ENCODE assay signal across 1 cellular context in the genomic region with DNA sequence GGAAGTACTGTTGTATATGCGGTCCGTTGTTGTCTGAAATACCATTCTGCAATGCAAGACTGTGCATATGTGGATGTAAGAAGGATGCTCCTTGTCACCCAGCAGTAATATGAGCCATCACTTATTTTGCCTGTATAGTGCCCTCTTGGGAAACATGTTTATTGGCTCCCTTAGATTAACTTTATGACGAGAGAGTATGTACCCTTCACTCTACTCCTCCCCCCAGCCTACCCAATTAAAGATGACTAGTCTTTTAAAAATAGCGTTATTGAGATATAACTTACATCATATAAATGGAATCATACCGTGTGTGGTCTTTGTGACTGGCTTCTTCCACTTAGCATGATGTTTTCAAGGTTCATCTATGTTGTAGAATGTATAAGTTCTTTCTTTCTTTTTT.
TF ChIP-seq lines count a peak whose summit lies in the region.

No MANE protein-coding gene starts in this region.

TF ChIP-seq in HEK293, 187 proteins besides CTCF, POLR2A, EP300 and RAD21 (continued from another document and continues in another):
- TF ChIP-seq, protein P1, sequence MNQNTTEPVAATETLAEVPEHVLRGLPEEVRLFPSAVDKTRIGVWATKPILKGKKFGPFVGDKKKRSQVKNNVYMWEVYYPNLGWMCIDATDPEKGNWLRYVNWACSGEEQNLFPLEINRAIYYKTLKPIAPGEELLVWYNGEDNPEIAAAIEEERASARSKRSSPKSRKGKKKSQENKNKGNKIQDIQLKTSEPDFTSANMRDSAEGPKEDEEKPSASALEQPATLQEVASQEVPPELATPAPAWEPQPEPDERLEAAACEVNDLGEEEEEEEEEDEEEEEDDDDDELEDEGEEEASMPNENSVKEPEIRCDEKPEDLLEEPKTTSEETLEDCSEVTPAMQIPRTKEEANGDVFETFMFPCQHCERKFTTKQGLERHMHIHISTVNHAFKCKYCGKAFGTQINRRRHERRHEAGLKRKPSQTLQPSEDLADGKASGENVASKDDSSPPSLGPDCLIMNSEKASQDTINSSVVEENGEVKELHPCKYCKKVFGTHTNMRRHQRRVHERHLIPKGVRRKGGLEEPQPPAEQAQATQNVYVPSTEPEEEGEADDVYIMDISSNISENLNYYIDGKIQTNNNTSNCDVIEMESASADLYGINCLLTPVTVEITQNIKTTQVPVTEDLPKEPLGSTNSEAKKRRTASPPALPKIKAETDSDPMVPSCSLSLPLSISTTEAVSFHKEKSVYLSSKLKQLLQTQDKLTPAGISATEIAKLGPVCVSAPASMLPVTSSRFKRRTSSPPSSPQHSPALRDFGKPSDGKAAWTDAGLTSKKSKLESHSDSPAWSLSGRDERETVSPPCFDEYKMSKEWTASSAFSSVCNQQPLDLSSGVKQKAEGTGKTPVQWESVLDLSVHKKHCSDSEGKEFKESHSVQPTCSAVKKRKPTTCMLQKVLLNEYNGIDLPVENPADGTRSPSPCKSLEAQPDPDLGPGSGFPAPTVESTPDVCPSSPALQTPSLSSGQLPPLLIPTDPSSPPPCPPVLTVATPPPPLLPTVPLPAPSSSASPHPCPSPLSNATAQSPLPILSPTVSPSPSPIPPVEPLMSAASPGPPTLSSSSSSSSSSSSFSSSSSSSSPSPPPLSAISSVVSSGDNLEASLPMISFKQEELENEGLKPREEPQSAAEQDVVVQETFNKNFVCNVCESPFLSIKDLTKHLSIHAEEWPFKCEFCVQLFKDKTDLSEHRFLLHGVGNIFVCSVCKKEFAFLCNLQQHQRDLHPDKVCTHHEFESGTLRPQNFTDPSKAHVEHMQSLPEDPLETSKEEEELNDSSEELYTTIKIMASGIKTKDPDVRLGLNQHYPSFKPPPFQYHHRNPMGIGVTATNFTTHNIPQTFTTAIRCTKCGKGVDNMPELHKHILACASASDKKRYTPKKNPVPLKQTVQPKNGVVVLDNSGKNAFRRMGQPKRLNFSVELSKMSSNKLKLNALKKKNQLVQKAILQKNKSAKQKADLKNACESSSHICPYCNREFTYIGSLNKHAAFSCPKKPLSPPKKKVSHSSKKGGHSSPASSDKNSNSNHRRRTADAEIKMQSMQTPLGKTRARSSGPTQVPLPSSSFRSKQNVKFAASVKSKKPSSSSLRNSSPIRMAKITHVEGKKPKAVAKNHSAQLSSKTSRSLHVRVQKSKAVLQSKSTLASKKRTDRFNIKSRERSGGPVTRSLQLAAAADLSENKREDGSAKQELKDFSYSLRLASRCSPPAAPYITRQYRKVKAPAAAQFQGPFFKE (tag by site-specific recombination; IDR thresholded peaks at IDR 0.05; ENCODE audit: borderline replicate concordance): no peak
- TF ChIP-seq, protein P2, sequence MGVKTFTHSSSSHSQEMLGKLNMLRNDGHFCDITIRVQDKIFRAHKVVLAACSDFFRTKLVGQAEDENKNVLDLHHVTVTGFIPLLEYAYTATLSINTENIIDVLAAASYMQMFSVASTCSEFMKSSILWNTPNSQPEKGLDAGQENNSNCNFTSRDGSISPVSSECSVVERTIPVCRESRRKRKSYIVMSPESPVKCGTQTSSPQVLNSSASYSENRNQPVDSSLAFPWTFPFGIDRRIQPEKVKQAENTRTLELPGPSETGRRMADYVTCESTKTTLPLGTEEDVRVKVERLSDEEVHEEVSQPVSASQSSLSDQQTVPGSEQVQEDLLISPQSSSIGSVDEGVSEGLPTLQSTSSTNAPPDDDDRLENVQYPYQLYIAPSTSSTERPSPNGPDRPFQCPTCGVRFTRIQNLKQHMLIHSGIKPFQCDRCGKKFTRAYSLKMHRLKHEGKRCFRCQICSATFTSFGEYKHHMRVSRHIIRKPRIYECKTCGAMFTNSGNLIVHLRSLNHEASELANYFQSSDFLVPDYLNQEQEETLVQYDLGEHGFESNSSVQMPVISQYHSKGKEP (tag by site-specific recombination; IDR thresholded peaks at IDR 0.05): peak; percentile 61; the same call in 1 of the 2 replicates
- TF ChIP-seq, protein P3, sequence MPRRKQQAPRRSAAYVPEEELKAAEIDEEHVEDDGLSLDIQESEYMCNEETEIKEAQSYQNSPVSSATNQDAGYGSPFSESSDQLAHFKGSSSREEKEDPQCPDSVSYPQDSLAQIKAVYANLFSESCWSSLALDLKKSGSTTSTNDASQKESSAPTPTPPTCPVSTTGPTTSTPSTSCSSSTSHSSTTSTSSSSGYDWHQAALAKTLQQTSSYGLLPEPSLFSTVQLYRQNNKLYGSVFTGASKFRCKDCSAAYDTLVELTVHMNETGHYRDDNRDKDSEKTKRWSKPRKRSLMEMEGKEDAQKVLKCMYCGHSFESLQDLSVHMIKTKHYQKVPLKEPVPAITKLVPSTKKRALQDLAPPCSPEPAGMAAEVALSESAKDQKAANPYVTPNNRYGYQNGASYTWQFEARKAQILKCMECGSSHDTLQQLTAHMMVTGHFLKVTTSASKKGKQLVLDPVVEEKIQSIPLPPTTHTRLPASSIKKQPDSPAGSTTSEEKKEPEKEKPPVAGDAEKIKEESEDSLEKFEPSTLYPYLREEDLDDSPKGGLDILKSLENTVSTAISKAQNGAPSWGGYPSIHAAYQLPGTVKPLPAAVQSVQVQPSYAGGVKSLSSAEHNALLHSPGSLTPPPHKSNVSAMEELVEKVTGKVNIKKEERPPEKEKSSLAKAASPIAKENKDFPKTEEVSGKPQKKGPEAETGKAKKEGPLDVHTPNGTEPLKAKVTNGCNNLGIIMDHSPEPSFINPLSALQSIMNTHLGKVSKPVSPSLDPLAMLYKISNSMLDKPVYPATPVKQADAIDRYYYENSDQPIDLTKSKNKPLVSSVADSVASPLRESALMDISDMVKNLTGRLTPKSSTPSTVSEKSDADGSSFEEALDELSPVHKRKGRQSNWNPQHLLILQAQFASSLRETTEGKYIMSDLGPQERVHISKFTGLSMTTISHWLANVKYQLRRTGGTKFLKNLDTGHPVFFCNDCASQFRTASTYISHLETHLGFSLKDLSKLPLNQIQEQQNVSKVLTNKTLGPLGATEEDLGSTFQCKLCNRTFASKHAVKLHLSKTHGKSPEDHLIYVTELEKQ (tag by site-specific recombination; IDR thresholded peaks at IDR 0.05; ENCODE audit: borderline replicate concordance): peak; percentile 73
- TF ChIP-seq, protein P4, sequence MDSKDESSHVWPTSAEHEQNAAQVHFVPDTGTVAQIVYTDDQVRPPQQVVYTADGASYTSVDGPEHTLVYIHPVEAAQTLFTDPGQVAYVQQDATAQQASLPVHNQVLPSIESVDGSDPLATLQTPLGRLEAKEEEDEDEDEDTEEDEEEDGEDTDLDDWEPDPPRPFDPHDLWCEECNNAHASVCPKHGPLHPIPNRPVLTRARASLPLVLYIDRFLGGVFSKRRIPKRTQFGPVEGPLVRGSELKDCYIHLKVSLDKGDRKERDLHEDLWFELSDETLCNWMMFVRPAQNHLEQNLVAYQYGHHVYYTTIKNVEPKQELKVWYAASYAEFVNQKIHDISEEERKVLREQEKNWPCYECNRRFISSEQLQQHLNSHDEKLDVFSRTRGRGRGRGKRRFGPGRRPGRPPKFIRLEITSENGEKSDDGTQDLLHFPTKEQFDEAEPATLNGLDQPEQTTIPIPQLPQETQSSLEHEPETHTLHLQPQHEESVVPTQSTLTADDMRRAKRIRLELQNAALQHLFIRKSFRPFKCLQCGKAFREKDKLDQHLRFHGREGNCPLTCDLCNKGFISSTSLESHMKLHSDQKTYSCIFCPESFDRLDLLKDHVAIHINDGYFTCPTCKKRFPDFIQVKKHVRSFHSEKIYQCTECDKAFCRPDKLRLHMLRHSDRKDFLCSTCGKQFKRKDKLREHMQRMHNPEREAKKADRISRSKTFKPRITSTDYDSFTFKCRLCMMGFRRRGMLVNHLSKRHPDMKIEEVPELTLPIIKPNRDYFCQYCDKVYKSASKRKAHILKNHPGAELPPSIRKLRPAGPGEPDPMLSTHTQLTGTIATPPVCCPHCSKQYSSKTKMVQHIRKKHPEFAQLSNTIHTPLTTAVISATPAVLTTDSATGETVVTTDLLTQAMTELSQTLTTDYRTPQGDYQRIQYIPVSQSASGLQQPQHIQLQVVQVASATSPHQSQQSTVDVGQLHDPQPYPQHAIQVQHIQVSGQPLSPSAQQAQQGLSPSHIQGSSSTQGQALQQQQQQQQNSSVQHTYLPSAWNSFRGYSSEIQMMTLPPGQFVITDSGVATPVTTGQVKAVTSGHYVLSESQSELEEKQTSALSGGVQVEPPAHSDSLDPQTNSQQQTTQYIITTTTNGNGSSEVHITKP (tag by site-specific recombination; IDR thresholded peaks at IDR 0.05): 0 out of 2 replicates have a peak, but pooled peaks have one; percentile 1
- no peak for TF ChIP-seq ZNF776 (tag by site-specific recombination; IDR thresholded peaks at IDR 0.05; ENCODE audit: borderline replicate concordance)
- TF ChIP-seq HOXC10 (CRISPR knock-in tag; IDR thresholded peaks at IDR 0.05): no peak
- no peak for TF ChIP-seq ZNF777 (tag by site-specific recombination; IDR thresholded peaks at IDR 0.05; ENCODE audit: borderline replicate concordance)
- TF ChIP-seq ZNF747 (tag by site-specific recombination; IDR thresholded peaks at IDR 0.05): no peak
- no peak for TF ChIP-seq ZBTB20 (tag by site-specific recombination; IDR thresholded peaks at IDR 0.05)
- TF ChIP-seq ZNF555 (tag by site-specific recombination; conservative IDR thresholded peaks at IDR 0.05): no peak
- no peak for TF ChIP-seq ZNF155 (tag by site-specific recombination; IDR thresholded peaks at IDR 0.05)
- no peak for TF ChIP-seq ZNF658 (tag by site-specific recombination; IDR thresholded peaks at IDR 0.05)
- no peak for TF ChIP-seq YY2 (tag by site-specific recombination; IDR thresholded peaks at IDR 0.05)
- TF ChIP-seq ZNF140 (tag by site-specific recombination; IDR thresholded peaks at IDR 0.05): no peak
- TF ChIP-seq RBAK (tag by site-specific recombination; IDR thresholded peaks at IDR 0.05): no peak
- TF ChIP-seq ZNF324 (tag by site-specific recombination; IDR thresholded peaks at IDR 0.05): peak; percentile 30; the same call in 1 of the 2 replicates
- no peak for TF ChIP-seq ZNF664 (tag by site-specific recombination; IDR thresholded peaks at IDR 0.05)
- TF ChIP-seq ZBTB8A (tag by site-specific recombination; IDR thresholded peaks at IDR 0.05): no peak
- no peak for TF ChIP-seq ZNF677 (tag by site-specific recombination; IDR thresholded peaks at IDR 0.05)
- no peak for TF ChIP-seq ZNF223 (tag by site-specific recombination; IDR thresholded peaks at IDR 0.05)
- TF ChIP-seq ZNF501 (tag by site-specific recombination; IDR thresholded peaks at IDR 0.05): no peak
- TF ChIP-seq, protein P5, sequence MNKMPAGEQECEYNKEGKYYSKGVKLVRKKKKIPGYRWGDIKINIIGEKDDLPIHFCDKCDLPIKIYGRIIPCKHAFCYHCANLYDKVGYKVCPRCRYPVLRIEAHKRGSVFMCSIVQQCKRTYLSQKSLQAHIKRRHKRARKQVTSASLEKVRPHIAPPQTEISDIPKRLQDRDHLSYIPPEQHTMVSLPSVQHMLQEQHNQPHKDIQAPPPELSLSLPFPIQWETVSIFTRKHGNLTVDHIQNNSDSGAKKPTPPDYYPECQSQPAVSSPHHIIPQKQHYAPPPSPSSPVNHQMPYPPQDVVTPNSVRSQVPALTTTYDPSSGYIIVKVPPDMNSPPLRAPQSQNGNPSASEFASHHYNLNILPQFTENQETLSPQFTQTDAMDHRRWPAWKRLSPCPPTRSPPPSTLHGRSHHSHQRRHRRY (tag by site-specific recombination; IDR thresholded peaks at IDR 0.05): no peak
- no peak for TF ChIP-seq ZNF670 (tag by site-specific recombination; IDR thresholded peaks at IDR 0.05; ENCODE audit: low read depth)
- TF ChIP-seq TCF7L2 (IDR thresholded peaks at IDR 0.05; ENCODE audit: borderline replicate concordance, low read depth, low read length): no peak
- TF ChIP-seq ZNF610 (tag by site-specific recombination; IDR thresholded peaks at IDR 0.05; ENCODE audit: borderline replicate concordance): no peak
- TF ChIP-seq ZNF221 (tag by site-specific recombination; IDR thresholded peaks at IDR 0.05; ENCODE audit: borderline replicate concordance): no peak
- no peak for TF ChIP-seq ZNF621 (tag by site-specific recombination; IDR thresholded peaks at IDR 0.05)
- TF ChIP-seq, protein P6, sequence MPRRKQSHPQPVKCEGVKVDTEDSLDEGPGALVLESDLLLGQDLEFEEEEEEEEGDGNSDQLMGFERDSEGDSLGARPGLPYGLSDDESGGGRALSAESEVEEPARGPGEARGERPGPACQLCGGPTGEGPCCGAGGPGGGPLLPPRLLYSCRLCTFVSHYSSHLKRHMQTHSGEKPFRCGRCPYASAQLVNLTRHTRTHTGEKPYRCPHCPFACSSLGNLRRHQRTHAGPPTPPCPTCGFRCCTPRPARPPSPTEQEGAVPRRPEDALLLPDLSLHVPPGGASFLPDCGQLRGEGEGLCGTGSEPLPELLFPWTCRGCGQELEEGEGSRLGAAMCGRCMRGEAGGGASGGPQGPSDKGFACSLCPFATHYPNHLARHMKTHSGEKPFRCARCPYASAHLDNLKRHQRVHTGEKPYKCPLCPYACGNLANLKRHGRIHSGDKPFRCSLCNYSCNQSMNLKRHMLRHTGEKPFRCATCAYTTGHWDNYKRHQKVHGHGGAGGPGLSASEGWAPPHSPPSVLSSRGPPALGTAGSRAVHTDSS (tag by site-specific recombination; IDR thresholded peaks at IDR 0.05): no peak
- TF ChIP-seq BCL11A (tag by site-specific recombination; IDR thresholded peaks at IDR 0.05; ENCODE audit: low read depth): peak; percentile 32; the same call in 1 of the 2 replicates
- no peak for TF ChIP-seq ZNF169 (tag by site-specific recombination; IDR thresholded peaks at IDR 0.05)
- no peak for TF ChIP-seq GLI4 (tag by site-specific recombination; IDR thresholded peaks at IDR 0.05)
- TF ChIP-seq ZNF510 (tag by site-specific recombination; IDR thresholded peaks at IDR 0.05; ENCODE audit: insufficient replicate concordance): no peak
- TF ChIP-seq REPIN1 (tag by site-specific recombination; IDR thresholded peaks at IDR 0.05; ENCODE audit: low read depth): no peak
- TF ChIP-seq, protein P7, sequence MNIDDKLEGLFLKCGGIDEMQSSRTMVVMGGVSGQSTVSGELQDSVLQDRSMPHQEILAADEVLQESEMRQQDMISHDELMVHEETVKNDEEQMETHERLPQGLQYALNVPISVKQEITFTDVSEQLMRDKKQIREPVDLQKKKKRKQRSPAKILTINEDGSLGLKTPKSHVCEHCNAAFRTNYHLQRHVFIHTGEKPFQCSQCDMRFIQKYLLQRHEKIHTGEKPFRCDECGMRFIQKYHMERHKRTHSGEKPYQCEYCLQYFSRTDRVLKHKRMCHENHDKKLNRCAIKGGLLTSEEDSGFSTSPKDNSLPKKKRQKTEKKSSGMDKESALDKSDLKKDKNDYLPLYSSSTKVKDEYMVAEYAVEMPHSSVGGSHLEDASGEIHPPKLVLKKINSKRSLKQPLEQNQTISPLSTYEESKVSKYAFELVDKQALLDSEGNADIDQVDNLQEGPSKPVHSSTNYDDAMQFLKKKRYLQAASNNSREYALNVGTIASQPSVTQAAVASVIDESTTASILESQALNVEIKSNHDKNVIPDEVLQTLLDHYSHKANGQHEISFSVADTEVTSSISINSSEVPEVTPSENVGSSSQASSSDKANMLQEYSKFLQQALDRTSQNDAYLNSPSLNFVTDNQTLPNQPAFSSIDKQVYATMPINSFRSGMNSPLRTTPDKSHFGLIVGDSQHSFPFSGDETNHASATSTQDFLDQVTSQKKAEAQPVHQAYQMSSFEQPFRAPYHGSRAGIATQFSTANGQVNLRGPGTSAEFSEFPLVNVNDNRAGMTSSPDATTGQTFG (tag by site-specific recombination; IDR thresholded peaks at IDR 0.05; ENCODE audit: borderline replicate concordance): no peak
- no peak for TF ChIP-seq ZNF133 (tag by site-specific recombination; IDR thresholded peaks at IDR 0.05)
- no peak for TF ChIP-seq ZSCAN16 (tag by site-specific recombination; IDR thresholded peaks at IDR 0.05)
- TF ChIP-seq, protein P8, sequence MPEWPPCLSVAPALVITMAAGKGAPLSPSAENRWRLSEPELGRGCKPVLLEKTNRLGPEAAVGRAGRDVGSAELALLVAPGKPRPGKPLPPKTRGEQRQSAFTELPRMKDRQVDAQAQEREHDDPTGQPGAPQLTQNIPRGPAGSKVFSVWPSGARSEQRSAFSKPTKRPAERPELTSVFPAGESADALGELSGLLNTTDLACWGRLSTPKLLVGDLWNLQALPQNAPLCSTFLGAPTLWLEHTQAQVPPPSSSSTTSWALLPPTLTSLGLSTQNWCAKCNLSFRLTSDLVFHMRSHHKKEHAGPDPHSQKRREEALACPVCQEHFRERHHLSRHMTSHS (tag by site-specific recombination; IDR thresholded peaks at IDR 0.05): no peak
